In genomic region chr14:92748259-92749016, GRCh38 we compare ENCODE assay signal across 8 cellular contexts. TPM values are rescaled to one million over a fixed set of nuclear protein-coding genes. Genes with fewer than 3 reads are reported as not detected.
DNase-seq lines count a peak whose midpoint lies in the region; ATAC-seq and TF ChIP-seq lines count a peak whose summit lies in the region.

LGMN (minus strand) TSS chr14:92748627; CDS start chr14:92732786, 15,841 bp downstream.

- 3 to 12% methylated on average over 10 to 11 of the region's 50 CpGs for WGBS in esophagus squamous epithelium, 2 donors

- H4K20me1 ChIP-seq in OCI-LY3 (ENCODE audit: insufficient read depth, low read length), result no peaks in the 10 kb centered on the region

- H3K4me1 ChIP-seq in OCI-LY3 (ENCODE audit: low read length) (peaks cover 28% of the 10 kb centered on the region), esophagus squamous epithelium (peaks cover 0 to 17% (median 10%) of the 10 kb centered on the region in 3 donors), muscle layer of duodenum (ENCODE audit: control insufficient read depth in 1 of 2, insufficient read depth in 2 of 2, low read length in 2 of 2) (peaks cover 0 to 8% of the 10 kb centered on the region in 2 donors)

- H2AFZ ChIP-seq in OCI-LY3 (ENCODE audit: low read depth, low read length), result peak within 1 kb of the TSS; percentile 87

- peak within 1 kb of the TSS; percentile 83 to 90 for H3K4me3 Mint-ChIP-seq in CD14-positive monocyte

- H3K4me3 ChIP-seq in OCI-LY3 (ENCODE audit: low read length) (peak within 1 kb of the TSS; percentile 88), esophagus squamous epithelium (peak within 1 kb of the TSS; percentile 68 to 91 (median 72)), muscle layer of duodenum (ENCODE audit: low read depth in 1 of 2, low read length in 2 of 2) (peak within 1 kb of the TSS; percentile 74 to 92)

- peak within 1 kb of the TSS; percentile 58 for H3K9ac ChIP-seq in OCI-LY3 (ENCODE audit: low read length)

- peaks cover 4% of the 10 kb centered on the region; the same call in 1 of the 2 replicates for H3K79me2 ChIP-seq in OCI-LY3 (ENCODE audit: low read length)

- peaks cover 4 to 16% of the 10 kb centered on the region in 2 donors for H3K36me3 Mint-ChIP-seq in CD14-positive monocyte

- TF ChIP-seq CTCF in CD14-positive monocyte (IDR thresholded peaks at IDR 0.05) (no peak), OCI-LY3 (IDR thresholded peaks at IDR 0.05; ENCODE audit: low read depth, low read length) (no peak), esophagus squamous epithelium (IDR thresholded peaks at IDR 0.05) (peak in 1 of 6 experiments; percentile 19)

- intact Hi-C loops in CD14-positive monocyte (cut with micrococcal nuclease) (loop anchor here in 1 of 2 donors (1.0 to 5.0 kb wide), 2 partner anchors 13 to 39 kb away; no protein-coding TSS in a partner anchor), esophagus squamous epithelium (cut with DNase I) (no loop called here)

- peaks cover 55 to 73% (median 59%) of the 10 kb centered on the region in 3 donors for H3K27me3 Mint-ChIP-seq in CD14-positive monocyte (ENCODE audit: low read depth in 3 of 3)

- H3K27me3 ChIP-seq in OCI-LY3 (ENCODE audit: low read depth, low read length) (peaks cover 25% of the 10 kb centered on the region), esophagus squamous epithelium (no peaks in the 10 kb centered on the region), muscle layer of duodenum (ENCODE audit: low read depth, low read length) (no peaks in the 10 kb centered on the region)

- H3K27ac ChIP-seq in OCI-LY3 (ENCODE audit: low read length), result no peak within 1 kb of the TSS
- peak within 1 kb of the TSS; percentile 77 to 92 (median 86) for H3K27ac ChIP-seq in esophagus squamous epithelium
- H3K27ac ChIP-seq in muscle layer of duodenum (ENCODE audit: low read length), result peak within 1 kb of the TSS; percentile 81

- H3K9me3 Mint-ChIP-seq in CD14-positive monocyte, result peaks cover 16 to 50% (median 36%) of the 10 kb centered on the region in 7 donors

- peak within 1 kb of the TSS; percentile 80 for H3K4me2 ChIP-seq in OCI-LY3 (ENCODE audit: low read length)

- TF ChIP-seq POLR2A in esophagus squamous epithelium (IDR thresholded peaks at IDR 0.05), result peak in 2 of 4 donors; percentile 96 to 97

- H3K4me1 Mint-ChIP-seq in CD14-positive monocyte, result peaks cover 37% of the 10 kb centered on the region

- H3K9me3 ChIP-seq in OCI-LY3 (ENCODE audit: insufficient read depth, low read length) (no peaks in the 10 kb centered on the region), esophagus squamous epithelium (peaks cover 0 to 3% (median 0%) of the 10 kb centered on the region in 3 donors), muscle layer of duodenum (ENCODE audit: control insufficient read depth in 1 of 2, low read length in 2 of 2) (no peaks in the 10 kb centered on the region)

- peak within 1 kb of the TSS in 6 of 7 donors; percentile 26 to 81 (median 59) for H3K27ac Mint-ChIP-seq in CD14-positive monocyte

- DNase-seq in CD14-positive monocyte (ENCODE audit: low spot score), result peak; percentile 85
- DNase-seq in activated T-helper 1 cell treated with anti-CD3 and anti-CD28 coated beads, Interleukin-2, amount 50 U/mL, for 16 hours (ENCODE audit: low read depth in 1 of 2, low spot score in 1 of 2), result peak; percentile 56 to 58
- DNase-seq in esophagus squamous epithelium (lab: John Stamatoyannopoulos, UW), result peak; percentile 70
- DNase-seq in stimulated activated CD8-positive, alpha-beta memory T cell treated with anti-CD3 and anti-CD28 coated beads, Interleukin-7, amount 100 ng/mL, for 1 hour (ENCODE audit: low read depth in 2 of 2), result peak; percentile 60 to 63

- H3K36me3 ChIP-seq in OCI-LY3 (replicated peaks; ENCODE audit: low read depth, low read length) (no peaks in the 10 kb centered on the region), esophagus squamous epithelium (no peaks in the 10 kb centered on the region), muscle layer of duodenum (ENCODE audit: control insufficient read depth in 1 of 2, insufficient read depth in 2 of 2, low read length in 2 of 2) (no peaks in the 10 kb centered on the region)

- ATAC-seq in GM19395 (IDR thresholded peaks at IDR 0.05; ENCODE audit: unreplicated experiment) (peak; percentile 84), HG03565 (IDR thresholded peaks at IDR 0.05; ENCODE audit: unreplicated experiment) (peak; percentile 77)

RNA-seq across cellular contexts. Expression of gene LGMN, which starts in this region (rescaled TPM):
- 1 to 10 TPM; 1.7 to 3.3 TPM for polyA plus RNA-seq in CD14-positive monocyte
- 100 to 1,000 TPM in 1 of 4 donors, 10 to 100 TPM in 3; 42.6 to 107 (median 70.8) TPM for total RNA-seq in esophagus squamous epithelium
